ENCODE assay signal across 9 cellular contexts in genomic region chr2:214311031-214311533, GRCh38.
DNase-seq lines count a peak whose midpoint lies in the region; ATAC-seq, FAIRE-seq and TF ChIP-seq lines count a peak whose summit lies in the region.
"Had no signal": no experiment of that assay in that cellular context is flagged by ENCODE, and none has a peak within 500 bp of the region (broad histone marks: within the 10 kb centered on the region; RNA-seq: fewer than 3 reads in every experiment).

No MANE protein-coding gene starts in this region.

- H3K9me2 ChIP-seq in OCI-LY1 (ENCODE audit: low read depth, low read length) = no peaks in the 10 kb centered on the region

- ATAC-seq in HG02678 (IDR thresholded peaks at IDR 0.05; ENCODE audit: unreplicated experiment) = peak; percentile 49
- ATAC-seq in HG03045 (IDR thresholded peaks at IDR 0.05; ENCODE audit: unreplicated experiment) = no peak

- H3K36me3 ChIP-seq in OCI-LY1 (ENCODE audit: insufficient read depth, low read length) (no peaks in the 10 kb centered on the region), small intestine (ENCODE audit: control insufficient read depth in 2 of 2, insufficient read depth in 2 of 2, low read length in 2 of 2) (no peaks in the 10 kb centered on the region)

- no peaks in the 10 kb centered on the region for H3K27me3 ChIP-seq in OCI-LY1 (ENCODE audit: insufficient read depth, low read length)
- no peaks in the 10 kb centered on the region for H3K27me3 ChIP-seq in small intestine (ENCODE audit: control insufficient read depth in 2 of 2, insufficient read depth in 2 of 2, low read length in 2 of 2)

- H3K27ac ChIP-seq in OCI-LY1 (ENCODE audit: low read depth, low read length, poor library complexity, severe bottlenecking) = no peak overlapping the region
- no peak overlapping the region for H3K27ac ChIP-seq in small intestine (ENCODE audit: low read depth in 1 of 2, low read length in 1 of 2)
- H3K27ac ChIP-seq: VCaP had no signal

- no peaks in the 10 kb centered on the region for H4K20me1 ChIP-seq in OCI-LY1 (ENCODE audit: insufficient read depth, low read length)

- H3F3A ChIP-seq in OCI-LY1 (ENCODE audit: insufficient read depth, low read length) = no peaks in the 10 kb centered on the region

- WGBS in small intestine, 3 donors = 71 to 75% (median 72%) methylated on average over 7 of the region's 7 CpGs

- TF ChIP-seq CTCF in OCI-LY1 (IDR thresholded peaks at IDR 0.05; ENCODE audit: low read length) (peak; percentile 32; the same call in 1 of the 2 replicates), retinal pigment epithelial cell (conservative IDR thresholded peaks at IDR 0.05; ENCODE audit: low read depth, low read length) (peak; percentile 23)

- H3K4me3 ChIP-seq in OCI-LY1 (ENCODE audit: low read depth, low read length, poor library complexity, severe bottlenecking) = no peak overlapping the region
- no peak overlapping the region for H3K4me3 ChIP-seq in retinal pigment epithelial cell (ENCODE audit: low read length)
- no peak overlapping the region for H3K4me3 ChIP-seq in small intestine (ENCODE audit: low read depth in 1 of 2, low read length in 2 of 2)

- DNase-seq in DMS53 (lab: John Stamatoyannopoulos, UW) (peak; percentile 8), DMS53 treated with DMSO at 0.1 percent for 48 hours (lab: John Stamatoyannopoulos, UW; ENCODE audit: unreplicated experiment) (no peak), retinal pigment epithelial cell (ENCODE audit: low read depth) (no peak), small intestine (no peak), GM19239 (ENCODE audit: insufficient read length, low spot score) (no peak)

- H3K9me3 ChIP-seq in OCI-LY1 (ENCODE audit: low read length) (no peaks in the 10 kb centered on the region), small intestine (ENCODE audit: control insufficient read depth, low read depth) (no peaks in the 10 kb centered on the region)

- no peak overlapping the region for H2AFZ ChIP-seq in OCI-LY1 (ENCODE audit: low read length)

- H3K4me2 ChIP-seq in OCI-LY1 (ENCODE audit: low read length) = no peak overlapping the region

- H3K4me1 ChIP-seq in OCI-LY1 (ENCODE audit: insufficient read depth, low read length, severe bottlenecking) = no peaks in the 10 kb centered on the region
- H3K4me1 ChIP-seq in small intestine (ENCODE audit: control insufficient read depth in 2 of 2, insufficient read depth in 1 of 2, low read depth in 1 of 2, low read length in 1 of 2) = no peaks in the 10 kb centered on the region

- H3K79me2 ChIP-seq in OCI-LY1 (ENCODE audit: insufficient read depth, low read length) = no peaks in the 10 kb centered on the region

- FAIRE-seq in small intestine (lab: Jason Lieb, UNC) = no peak
- no peak for FAIRE-seq in GM19239 (lab: Jason Lieb, UNC)

- no peak overlapping the region for H3K9ac ChIP-seq in OCI-LY1 (ENCODE audit: low read length)
